1 cellular context compared by ENCODE assay signal in the genomic region with DNA sequence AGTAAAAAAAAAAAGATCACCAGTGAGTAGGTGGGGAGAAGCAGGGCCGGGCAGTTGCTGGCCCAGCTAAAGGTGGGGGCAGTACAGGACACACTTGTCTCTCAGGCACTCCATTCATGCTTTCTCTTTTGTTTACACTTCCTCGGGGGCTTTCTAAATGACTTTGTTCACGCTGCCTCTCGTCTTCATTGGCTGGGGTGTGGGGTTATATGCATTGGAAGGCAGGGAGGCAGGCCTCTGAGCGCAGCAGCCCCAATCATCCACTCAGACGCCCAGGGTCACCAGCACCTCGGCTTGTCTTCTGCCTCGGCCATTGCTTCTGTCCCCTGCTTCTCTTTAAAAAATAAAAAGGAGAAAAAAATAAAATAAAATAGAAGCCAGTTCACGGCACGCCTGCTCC.
TF ChIP-seq lines count a peak whose summit lies in the region.

No MANE protein-coding gene starts in this region.

TF ChIP-seq in HepG2, 621 proteins besides CTCF, POLR2A, EP300 and RAD21 (continued from another document):
- TF ChIP-seq, protein P1, sequence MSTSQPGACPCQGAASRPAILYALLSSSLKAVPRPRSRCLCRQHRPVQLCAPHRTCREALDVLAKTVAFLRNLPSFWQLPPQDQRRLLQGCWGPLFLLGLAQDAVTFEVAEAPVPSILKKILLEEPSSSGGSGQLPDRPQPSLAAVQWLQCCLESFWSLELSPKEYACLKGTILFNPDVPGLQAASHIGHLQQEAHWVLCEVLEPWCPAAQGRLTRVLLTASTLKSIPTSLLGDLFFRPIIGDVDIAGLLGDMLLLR (CRISPR knock-in tag; IDR thresholded peaks at IDR 0.05), result no peak
- TF ChIP-seq AKAP8 (CRISPR knock-in tag; IDR thresholded peaks at IDR 0.05) (no peak), ZNF468 (CRISPR knock-in tag; IDR thresholded peaks at IDR 0.05) (no peak), ZNF207 (IDR thresholded peaks at IDR 0.05; ENCODE audit: borderline replicate concordance) (no peak), ZNF773 (CRISPR knock-in tag; IDR thresholded peaks at IDR 0.05; ENCODE audit: borderline replicate concordance) (no peak), ETV5 (CRISPR knock-in tag; IDR thresholded peaks at IDR 0.05; ENCODE audit: borderline replicate concordance) (no peak), SSRP1 (CRISPR knock-in tag; IDR thresholded peaks at IDR 0.05) (no peak), KAT8 (CRISPR knock-in tag; IDR thresholded peaks at IDR 0.05) (0 out of 2 replicates have a peak, but pooled peaks have one; percentile 9)
- TF ChIP-seq, protein P2, sequence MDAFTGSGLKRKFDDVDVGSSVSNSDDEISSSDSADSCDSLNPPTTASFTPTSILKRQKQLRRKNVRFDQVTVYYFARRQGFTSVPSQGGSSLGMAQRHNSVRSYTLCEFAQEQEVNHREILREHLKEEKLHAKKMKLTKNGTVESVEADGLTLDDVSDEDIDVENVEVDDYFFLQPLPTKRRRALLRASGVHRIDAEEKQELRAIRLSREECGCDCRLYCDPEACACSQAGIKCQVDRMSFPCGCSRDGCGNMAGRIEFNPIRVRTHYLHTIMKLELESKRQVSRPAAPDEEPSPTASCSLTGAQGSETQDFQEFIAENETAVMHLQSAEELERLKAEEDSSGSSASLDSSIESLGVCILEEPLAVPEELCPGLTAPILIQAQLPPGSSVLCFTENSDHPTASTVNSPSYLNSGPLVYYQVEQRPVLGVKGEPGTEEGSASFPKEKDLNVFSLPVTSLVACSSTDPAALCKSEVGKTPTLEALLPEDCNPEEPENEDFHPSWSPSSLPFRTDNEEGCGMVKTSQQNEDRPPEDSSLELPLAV (CRISPR knock-in tag; conservative IDR thresholded peaks at IDR 0.05; ENCODE audit: low read depth), result no peak
- TF ChIP-seq, protein P3, sequence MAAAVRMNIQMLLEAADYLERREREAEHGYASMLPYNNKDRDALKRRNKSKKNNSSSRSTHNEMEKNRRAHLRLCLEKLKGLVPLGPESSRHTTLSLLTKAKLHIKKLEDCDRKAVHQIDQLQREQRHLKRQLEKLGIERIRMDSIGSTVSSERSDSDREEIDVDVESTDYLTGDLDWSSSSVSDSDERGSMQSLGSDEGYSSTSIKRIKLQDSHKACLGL (CRISPR knock-in tag; IDR thresholded peaks at IDR 0.05), result no peak
TF ChIP-seq in HepG2: peak in this region for 5.
